Comparison of ENCODE assay signal across 8 cellular contexts in the genomic region with DNA sequence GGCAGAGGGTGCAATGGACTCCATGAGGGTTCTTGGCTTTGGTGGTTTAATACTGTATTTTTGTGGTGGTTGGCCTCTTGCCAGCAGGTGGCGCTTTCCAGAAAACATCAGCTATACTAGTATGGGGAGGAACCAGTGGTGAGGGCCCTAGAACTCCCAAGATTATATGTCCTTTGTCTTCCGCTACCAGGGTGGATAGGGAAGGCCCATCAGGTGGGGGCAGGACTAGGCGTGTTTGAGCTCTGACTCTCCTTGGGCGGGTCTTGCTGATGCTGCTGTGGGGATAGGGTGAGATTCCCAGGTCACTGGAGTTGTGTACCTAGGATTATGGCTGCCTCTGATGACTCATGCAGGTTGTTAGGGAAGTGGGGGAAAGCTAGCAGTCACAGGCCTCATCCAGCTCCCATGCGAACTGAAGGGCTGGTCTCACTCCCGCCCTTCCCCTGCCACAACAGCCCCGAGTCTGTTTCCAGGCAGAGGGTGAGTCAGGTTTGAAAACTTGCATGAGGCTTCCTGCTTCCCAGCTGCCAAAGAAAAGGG.
DNase-seq lines count a peak whose midpoint lies in the region; ATAC-seq and TF ChIP-seq lines count a peak whose summit lies in the region.

No MANE protein-coding gene starts in this region.

- no peak for TF ChIP-seq CTCF in BJ (IDR thresholded peaks at IDR 0.05; ENCODE audit: insufficient read depth, low read depth, low read length)
- no peak for TF ChIP-seq CTCF in thyroid gland (IDR thresholded peaks at IDR 0.05)

- intact Hi-C loops in thyroid gland (cut with DNase I), result no loop called here

- POLR2A ChIA-PET in BJ (lab: Charles Lee), result no interaction called here

- no peak overlapping the region for H3K27ac ChIP-seq in thyroid gland

- CTCF ChIA-PET in BJ (lab: Yijun Ruan, JAX), result interaction anchor here (0.6 to 1.0 kb wide), 3 partner anchors 11 to 954 kb away, joined by 3 read pairs; no protein-coding TSS in a partner anchor

- no peaks in the 10 kb centered on the region for H3K9me3 ChIP-seq in thyroid gland

- no peak overlapping the region for H3K4me3 ChIP-seq in BJ (ENCODE audit: low read depth, low read length)
- no peak overlapping the region for H3K4me3 ChIP-seq in thyroid gland (replicated peaks in 1 of 3)

- WGBS in thyroid gland, 2 donors, result 89 to 91% methylated on average over 6 to 7 of the region's 7 CpGs

- DNase-seq in BJ (ENCODE audit: low read depth) (peak; percentile 3), SKM-1 treated with dmso at 0.1 percent for 144 hours (lab: John Stamatoyannopoulos, UW; ENCODE audit: unreplicated experiment) (peak; percentile 44), iris pigment epithelial cell (ENCODE audit: low read depth) (peak; percentile 85), thyroid gland (no peak)
- DNase-seq in activated CD8-positive, alpha-beta memory T cell treated with anti-CD3 and anti-CD28 coated beads, Interleukin-2, amount 50 U/mL, for 4 hours, result no peak

- TF ChIP-seq POLR2A in thyroid gland (IDR thresholded peaks at IDR 0.05), result no peak

- peak; percentile 59 for ATAC-seq in GM18870 (IDR thresholded peaks at IDR 0.05; ENCODE audit: unreplicated experiment)
- ATAC-seq in HG03565 (IDR thresholded peaks at IDR 0.05; ENCODE audit: unreplicated experiment), result peak; percentile 57
- no peak for ATAC-seq in GM18517 (IDR thresholded peaks at IDR 0.05; ENCODE audit: unreplicated experiment)

- no peaks in the 10 kb centered on the region for H3K4me1 ChIP-seq in thyroid gland

- H3K36me3 ChIP-seq in BJ (ENCODE audit: control insufficient read depth, insufficient read depth, low read length) (no peaks in the 10 kb centered on the region), thyroid gland (no peaks in the 10 kb centered on the region)

- H3K27me3 ChIP-seq in BJ (ENCODE audit: control insufficient read depth, insufficient read depth, low read length), result no peaks in the 10 kb centered on the region
- H3K27me3 ChIP-seq in thyroid gland, result no peaks in the 10 kb centered on the region

Comparison
In these comparisons a context has a peak if more than half of its experiments do, and no peak if none do; other contexts are left out.
1. DNase-seq: peak in BJ (single experiment), SKM-1 treated with dmso at 0.1 percent for 144 hours (single experiment) and iris pigment epithelial cell (single experiment); none in activated CD8-positive, alpha-beta memory T cell treated with anti-CD3 and anti-CD28 coated beads, Interleukin-2, amount 50 U/mL, for 4 hours (single experiment) and thyroid gland (0 of 2).